In the genomic region with DNA sequence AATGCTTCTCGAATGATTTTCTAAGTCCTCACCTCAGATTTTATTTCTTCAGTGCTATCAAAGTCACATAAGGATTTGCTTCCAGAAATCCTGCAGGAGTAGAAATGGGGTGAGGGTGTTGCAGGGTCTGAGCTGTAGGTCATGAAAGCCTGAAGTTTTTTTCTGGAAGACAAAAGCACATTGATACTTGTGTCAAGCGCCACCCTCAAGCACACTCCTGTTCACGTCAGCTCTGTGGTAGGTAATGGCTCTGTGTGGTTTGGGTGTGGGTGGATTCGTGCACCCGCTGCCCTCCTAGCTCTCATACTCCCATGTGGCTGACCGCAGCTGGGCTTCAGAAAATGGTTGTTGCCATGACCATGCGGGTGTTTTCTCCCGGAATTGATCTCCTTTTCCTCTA, we compare ENCODE assay signal across 1 cellular context.
TF ChIP-seq lines count a peak whose summit lies in the region.

No MANE protein-coding gene starts in this region.

TF ChIP-seq in GM12878, 131 proteins besides CTCF, POLR2A, EP300 and RAD21:
- TF ChIP-seq FOXM1 (IDR thresholded peaks at IDR 0.05; ENCODE audit: low read depth, low read length) (no peak), ZNF24 (IDR thresholded peaks at IDR 0.05) (no peak), SMAD5 (IDR thresholded peaks at IDR 0.05; ENCODE audit: low read depth) (no peak), RAD51 (IDR thresholded peaks at IDR 0.05) (no peak), GABPA (IDR thresholded peaks at IDR 0.05; ENCODE audit: low read depth) (no peak), RUNX3 (IDR thresholded peaks at IDR 0.05; ENCODE audit: low read length) (no peak), NR2C2 (IDR thresholded peaks at IDR 0.05; ENCODE audit: borderline replicate concordance, control insufficient read depth, insufficient read length, low read depth) (no peak), SP1 (IDR thresholded peaks at IDR 0.05; ENCODE audit: low read depth, low read length) (no peak), STAT1 (conservative IDR thresholded peaks at IDR 0.05) (no peak), KAT2A (conservative IDR thresholded peaks at IDR 0.05; ENCODE audit: control insufficient read depth, low read depth, low read length) (no peak), POU2F2 (IDR thresholded peaks at IDR 0.05; ENCODE audit: borderline replicate concordance, low read depth, low read length) (no peak), CBX3 (IDR thresholded peaks at IDR 0.05; ENCODE audit: borderline replicate concordance, low read depth) (no peak), MTA3 (IDR thresholded peaks at IDR 0.05; ENCODE audit: borderline replicate concordance, low read length) (no peak), SIX5 (IDR thresholded peaks at IDR 0.05; ENCODE audit: low read depth, low read length, severe bottlenecking) (no peak)
- TF ChIP-seq, protein P1, sequence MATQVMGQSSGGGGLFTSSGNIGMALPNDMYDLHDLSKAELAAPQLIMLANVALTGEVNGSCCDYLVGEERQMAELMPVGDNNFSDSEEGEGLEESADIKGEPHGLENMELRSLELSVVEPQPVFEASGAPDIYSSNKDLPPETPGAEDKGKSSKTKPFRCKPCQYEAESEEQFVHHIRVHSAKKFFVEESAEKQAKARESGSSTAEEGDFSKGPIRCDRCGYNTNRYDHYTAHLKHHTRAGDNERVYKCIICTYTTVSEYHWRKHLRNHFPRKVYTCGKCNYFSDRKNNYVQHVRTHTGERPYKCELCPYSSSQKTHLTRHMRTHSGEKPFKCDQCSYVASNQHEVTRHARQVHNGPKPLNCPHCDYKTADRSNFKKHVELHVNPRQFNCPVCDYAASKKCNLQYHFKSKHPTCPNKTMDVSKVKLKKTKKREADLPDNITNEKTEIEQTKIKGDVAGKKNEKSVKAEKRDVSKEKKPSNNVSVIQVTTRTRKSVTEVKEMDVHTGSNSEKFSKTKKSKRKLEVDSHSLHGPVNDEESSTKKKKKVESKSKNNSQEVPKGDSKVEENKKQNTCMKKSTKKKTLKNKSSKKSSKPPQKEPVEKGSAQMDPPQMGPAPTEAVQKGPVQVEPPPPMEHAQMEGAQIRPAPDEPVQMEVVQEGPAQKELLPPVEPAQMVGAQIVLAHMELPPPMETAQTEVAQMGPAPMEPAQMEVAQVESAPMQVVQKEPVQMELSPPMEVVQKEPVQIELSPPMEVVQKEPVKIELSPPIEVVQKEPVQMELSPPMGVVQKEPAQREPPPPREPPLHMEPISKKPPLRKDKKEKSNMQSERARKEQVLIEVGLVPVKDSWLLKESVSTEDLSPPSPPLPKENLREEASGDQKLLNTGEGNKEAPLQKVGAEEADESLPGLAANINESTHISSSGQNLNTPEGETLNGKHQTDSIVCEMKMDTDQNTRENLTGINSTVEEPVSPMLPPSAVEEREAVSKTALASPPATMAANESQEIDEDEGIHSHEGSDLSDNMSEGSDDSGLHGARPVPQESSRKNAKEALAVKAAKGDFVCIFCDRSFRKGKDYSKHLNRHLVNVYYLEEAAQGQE (IDR thresholded peaks at IDR 0.05; ENCODE audit: low read depth, low read length), result no peak
- TF ChIP-seq, protein P2, sequence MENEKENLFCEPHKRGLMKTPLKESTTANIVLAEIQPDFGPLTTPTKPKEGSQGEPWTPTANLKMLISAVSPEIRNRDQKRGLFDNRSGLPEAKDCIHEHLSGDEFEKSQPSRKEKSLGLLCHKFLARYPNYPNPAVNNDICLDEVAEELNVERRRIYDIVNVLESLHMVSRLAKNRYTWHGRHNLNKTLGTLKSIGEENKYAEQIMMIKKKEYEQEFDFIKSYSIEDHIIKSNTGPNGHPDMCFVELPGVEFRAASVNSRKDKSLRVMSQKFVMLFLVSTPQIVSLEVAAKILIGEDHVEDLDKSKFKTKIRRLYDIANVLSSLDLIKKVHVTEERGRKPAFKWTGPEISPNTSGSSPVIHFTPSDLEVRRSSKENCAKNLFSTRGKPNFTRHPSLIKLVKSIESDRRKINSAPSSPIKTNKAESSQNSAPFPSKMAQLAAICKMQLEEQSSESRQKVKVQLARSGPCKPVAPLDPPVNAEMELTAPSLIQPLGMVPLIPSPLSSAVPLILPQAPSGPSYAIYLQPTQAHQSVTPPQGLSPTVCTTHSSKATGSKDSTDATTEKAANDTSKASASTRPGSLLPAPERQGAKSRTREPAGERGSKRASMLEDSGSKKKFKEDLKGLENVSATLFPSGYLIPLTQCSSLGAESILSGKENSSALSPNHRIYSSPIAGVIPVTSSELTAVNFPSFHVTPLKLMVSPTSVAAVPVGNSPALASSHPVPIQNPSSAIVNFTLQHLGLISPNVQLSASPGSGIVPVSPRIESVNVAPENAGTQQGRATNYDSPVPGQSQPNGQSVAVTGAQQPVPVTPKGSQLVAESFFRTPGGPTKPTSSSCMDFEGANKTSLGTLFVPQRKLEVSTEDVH (IDR thresholded peaks at IDR 0.05; ENCODE audit: low read depth, partially characterized antibody), result no peak
- TF ChIP-seq, protein P3, sequence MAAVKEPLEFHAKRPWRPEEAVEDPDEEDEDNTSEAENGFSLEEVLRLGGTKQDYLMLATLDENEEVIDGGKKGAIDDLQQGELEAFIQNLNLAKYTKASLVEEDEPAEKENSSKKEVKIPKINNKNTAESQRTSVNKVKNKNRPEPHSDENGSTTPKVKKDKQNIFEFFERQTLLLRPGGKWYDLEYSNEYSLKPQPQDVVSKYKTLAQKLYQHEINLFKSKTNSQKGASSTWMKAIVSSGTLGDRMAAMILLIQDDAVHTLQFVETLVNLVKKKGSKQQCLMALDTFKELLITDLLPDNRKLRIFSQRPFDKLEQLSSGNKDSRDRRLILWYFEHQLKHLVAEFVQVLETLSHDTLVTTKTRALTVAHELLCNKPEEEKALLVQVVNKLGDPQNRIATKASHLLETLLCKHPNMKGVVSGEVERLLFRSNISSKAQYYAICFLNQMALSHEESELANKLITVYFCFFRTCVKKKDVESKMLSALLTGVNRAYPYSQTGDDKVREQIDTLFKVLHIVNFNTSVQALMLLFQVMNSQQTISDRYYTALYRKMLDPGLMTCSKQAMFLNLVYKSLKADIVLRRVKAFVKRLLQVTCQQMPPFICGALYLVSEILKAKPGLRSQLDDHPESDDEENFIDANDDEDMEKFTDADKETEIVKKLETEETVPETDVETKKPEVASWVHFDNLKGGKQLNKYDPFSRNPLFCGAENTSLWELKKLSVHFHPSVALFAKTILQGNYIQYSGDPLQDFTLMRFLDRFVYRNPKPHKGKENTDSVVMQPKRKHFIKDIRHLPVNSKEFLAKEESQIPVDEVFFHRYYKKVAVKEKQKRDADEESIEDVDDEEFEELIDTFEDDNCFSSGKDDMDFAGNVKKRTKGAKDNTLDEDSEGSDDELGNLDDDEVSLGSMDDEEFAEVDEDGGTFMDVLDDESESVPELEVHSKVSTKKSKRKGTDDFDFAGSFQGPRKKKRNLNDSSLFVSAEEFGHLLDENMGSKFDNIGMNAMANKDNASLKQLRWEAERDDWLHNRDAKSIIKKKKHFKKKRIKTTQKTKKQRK (IDR thresholded peaks at IDR 0.05; ENCODE audit: low read depth, low read length), result no peak
- TF ChIP-seq, protein P4, sequence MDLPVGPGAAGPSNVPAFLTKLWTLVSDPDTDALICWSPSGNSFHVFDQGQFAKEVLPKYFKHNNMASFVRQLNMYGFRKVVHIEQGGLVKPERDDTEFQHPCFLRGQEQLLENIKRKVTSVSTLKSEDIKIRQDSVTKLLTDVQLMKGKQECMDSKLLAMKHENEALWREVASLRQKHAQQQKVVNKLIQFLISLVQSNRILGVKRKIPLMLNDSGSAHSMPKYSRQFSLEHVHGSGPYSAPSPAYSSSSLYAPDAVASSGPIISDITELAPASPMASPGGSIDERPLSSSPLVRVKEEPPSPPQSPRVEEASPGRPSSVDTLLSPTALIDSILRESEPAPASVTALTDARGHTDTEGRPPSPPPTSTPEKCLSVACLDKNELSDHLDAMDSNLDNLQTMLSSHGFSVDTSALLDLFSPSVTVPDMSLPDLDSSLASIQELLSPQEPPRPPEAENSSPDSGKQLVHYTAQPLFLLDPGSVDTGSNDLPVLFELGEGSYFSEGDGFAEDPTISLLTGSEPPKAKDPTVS (IDR thresholded peaks at IDR 0.05; ENCODE audit: low read depth, low read length), result no peak
- TF ChIP-seq, protein P5, sequence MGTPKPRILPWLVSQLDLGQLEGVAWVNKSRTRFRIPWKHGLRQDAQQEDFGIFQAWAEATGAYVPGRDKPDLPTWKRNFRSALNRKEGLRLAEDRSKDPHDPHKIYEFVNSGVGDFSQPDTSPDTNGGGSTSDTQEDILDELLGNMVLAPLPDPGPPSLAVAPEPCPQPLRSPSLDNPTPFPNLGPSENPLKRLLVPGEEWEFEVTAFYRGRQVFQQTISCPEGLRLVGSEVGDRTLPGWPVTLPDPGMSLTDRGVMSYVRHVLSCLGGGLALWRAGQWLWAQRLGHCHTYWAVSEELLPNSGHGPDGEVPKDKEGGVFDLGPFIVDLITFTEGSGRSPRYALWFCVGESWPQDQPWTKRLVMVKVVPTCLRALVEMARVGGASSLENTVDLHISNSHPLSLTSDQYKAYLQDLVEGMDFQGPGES (IDR thresholded peaks at IDR 0.05), result no peak
